Comparison of ENCODE assay signal across 8 cellular contexts in the genomic region with DNA sequence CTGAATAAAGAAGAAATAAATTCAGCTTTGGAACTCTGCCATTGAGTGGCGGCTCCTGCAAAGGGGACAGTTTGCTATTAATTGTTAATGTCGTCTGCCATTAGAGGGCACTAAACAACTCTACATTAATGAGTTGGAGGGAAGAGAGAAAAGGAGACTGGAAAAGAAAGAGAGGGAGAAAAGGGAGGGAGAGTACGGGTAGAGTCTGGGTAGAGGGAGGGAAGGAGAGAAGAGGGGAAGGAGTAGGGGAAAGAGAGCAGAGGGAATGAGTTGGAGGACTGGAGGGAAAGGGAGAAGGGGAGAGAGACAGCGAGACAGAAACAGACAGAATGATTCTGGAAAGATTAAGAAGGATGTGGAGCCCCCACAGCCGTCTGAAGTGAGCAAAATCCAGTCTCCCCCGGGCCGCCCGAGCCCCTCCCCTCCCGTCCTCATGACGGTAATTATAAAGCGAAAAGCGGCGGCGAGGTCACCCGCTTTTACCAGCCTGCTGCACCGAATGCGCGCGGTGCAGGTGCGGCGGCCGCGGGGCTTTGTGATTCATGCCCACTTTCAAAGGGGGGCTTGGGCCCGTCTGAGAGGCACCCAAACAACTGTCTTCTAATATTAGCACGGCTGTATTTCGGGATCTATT. TPM values are rescaled to one million over a fixed set of nuclear protein-coding genes. Genes with fewer than 3 reads are reported as not detected.
DNase-seq lines count a peak whose midpoint lies in the region; ATAC-seq, FAIRE-seq and TF ChIP-seq lines count a peak whose summit lies in the region.

No MANE protein-coding gene starts in this region.

- no peaks in the 10 kb centered on the region for H3K9me3 Mint-ChIP-seq in stimulated activated naive CD8-positive, alpha-beta T cell treated with anti-CD3 and anti-CD28 coated beads, Interleukin-15, Interleukin-2, amounts not matched to agents 100 ng/mL and 50 ng/mL, for 24 hours

- H2AFZ ChIP-seq in IMR-90 (replicated peaks; ENCODE audit: low read length, poor library complexity) = peak overlapping the region; percentile 86

- H3K9ac ChIP-seq in IMR-90 (ENCODE audit: low read depth, low read length) = peak overlapping the region; percentile 93
- H3K9ac ChIP-seq in kidney (ENCODE audit: low read length in 2 of 2) = no peak overlapping the region

- FAIRE-seq in RCC 7860 (lab: Jason Lieb, UNC) (no peak), kidney (lab: Jason Lieb, UNC) (no peak)

- H3K27me3 Mint-ChIP-seq in stimulated activated naive CD8-positive, alpha-beta T cell treated with anti-CD3 and anti-CD28 coated beads, Interleukin-15, Interleukin-2, amounts not matched to agents 100 ng/mL and 50 ng/mL, for 24 hours = peaks cover 78% of the 10 kb centered on the region

- TF ChIP-seq CTCF in IMR-90 (conservative IDR thresholded peaks at IDR 0.05; ENCODE audit: low read depth, low read length) (peak; percentile 64), kidney (IDR thresholded peaks at IDR 0.05; ENCODE audit: borderline replicate concordance, extremely low read depth, insufficient read depth) (peak; percentile 48)

- no peaks in the 10 kb centered on the region for H3K36me3 Mint-ChIP-seq in stimulated activated naive CD8-positive, alpha-beta T cell treated with anti-CD3 and anti-CD28 coated beads, Interleukin-15, Interleukin-2, amounts not matched to agents 100 ng/mL and 50 ng/mL, for 24 hours (ENCODE audit: low read depth)

- intact Hi-C loops in IMR-90 (cut with micrococcal nuclease) (loop anchor here (1.0 to 5.0 kb wide), 7 partner anchors 48 to 608 kb away; no protein-coding TSS in a partner anchor), kidney (cut with DNase I) (loop anchor here (5.0 kb wide), 1 partner anchor 744 kb away; no protein-coding TSS in a partner anchor)

- H3K79me1 ChIP-seq in IMR-90 (ENCODE audit: low read depth in 1 of 2, low read length in 2 of 2) = peaks cover 4 to 22% of the 10 kb centered on the region in 2 experiments

- H3K4me1 Mint-ChIP-seq in stimulated activated naive CD8-positive, alpha-beta T cell treated with anti-CD3 and anti-CD28 coated beads, Interleukin-15, Interleukin-2, amounts not matched to agents 100 ng/mL and 50 ng/mL, for 24 hours (ENCODE audit: low read depth) = peaks cover 34% of the 10 kb centered on the region

- no peaks in the 10 kb centered on the region for H3K9me3 ChIP-seq in IMR-90 (ENCODE audit: control insufficient read depth, insufficient read depth, low read length)
- no peaks in the 10 kb centered on the region for H3K9me3 ChIP-seq in kidney (ENCODE audit: control insufficient read depth in 1 of 2, low read length in 2 of 2)

- peak overlapping the region; percentile 71; the same call in 1 of the 2 replicates for H3K23ac ChIP-seq in IMR-90 (ENCODE audit: low read depth, low read length)

- no peak for TF ChIP-seq POLR2A in IMR-90 (IDR thresholded peaks at IDR 0.05; ENCODE audit: low read depth, low read length)

- H2BK5ac ChIP-seq in IMR-90 (ENCODE audit: low read depth, low read length, poor library complexity, severe bottlenecking) = peak overlapping the region; percentile 21

- WGBS in IMR-90 (ENCODE audit: extremely low coverage in 2 of 2, insufficient read length in 1 of 2), 2 experiments = 0% methylated on average over 10 of the region's 26 CpGs; no CpG with 5 or more reads in 1 of the 2 experiments

- no TSS peak for BruUV-seq in IMR-90 (replicated peaks; lab: Mats Ljungman, UMichigan)

- peak overlapping the region; percentile 90 for H3K4me3 Mint-ChIP-seq in stimulated activated naive CD8-positive, alpha-beta T cell treated with anti-CD3 and anti-CD28 coated beads, Interleukin-15, Interleukin-2, amounts not matched to agents 100 ng/mL and 50 ng/mL, for 24 hours

- H3K18ac ChIP-seq in IMR-90 (ENCODE audit: low read depth, low read length) = peak overlapping the region; percentile 63; the same call in 1 of the 2 replicates

- CTCF ChIA-PET in IMR-90 (lab: Yijun Ruan, JAX) = interaction anchor here (0.5 to 0.7 kb wide), 2 partner anchors 11 to 363 kb away, joined by 3 read pairs; no protein-coding TSS in a partner anchor

- H3K27me3 ChIP-seq in IMR-90 (ENCODE audit: control insufficient read depth, insufficient read depth, low read length) = no peaks in the 10 kb centered on the region

- H2AK5ac ChIP-seq in IMR-90 (ENCODE audit: low read depth, low read length) = no peak overlapping the region

- peak; percentile 57 for DNase-seq in activated CD8-positive, alpha-beta memory T cell treated with anti-CD3 and anti-CD28 coated beads, Interleukin-2, amount 50 U/mL, for 48 hours
- DNase-seq in activated CD8-positive, alpha-beta memory T cell treated with anti-CD3 and anti-CD28 coated beads, Interleukin-2, amount 50 U/mL, for 4 hours = no peak
- DNase-seq in IMR-90 = peak; percentile 63
- DNase-seq in RCC 7860 (ENCODE audit: low spot score) = peak; percentile 10
- peak; percentile 36 for DNase-seq in cerebellum (ENCODE audit: low spot score)
- DNase-seq in kidney = peak; percentile 75

- H2BK20ac ChIP-seq in IMR-90 (ENCODE audit: low read depth, low read length) = peak overlapping the region; percentile 83; the same call in 1 of the 2 replicates

- ATAC-seq in IMR-90 (ENCODE audit: low read depth) = 0 out of 2 replicates have a peak, but pooled peaks have one; percentile 2
- ATAC-seq in HG03521 (IDR thresholded peaks at IDR 0.05; ENCODE audit: unreplicated experiment) = no peak

- peaks cover 11% of the 10 kb centered on the region; the same call in 1 of the 2 replicates for H4K20me1 ChIP-seq in IMR-90 (ENCODE audit: insufficient read depth, low read length)

- H4K5ac ChIP-seq in IMR-90 (ENCODE audit: low read depth, low read length) = no peak overlapping the region

- H3K4me1 ChIP-seq in IMR-90 (ENCODE audit: control insufficient read depth, insufficient read depth, low read length) (peaks cover 8% of the 10 kb centered on the region), kidney (ENCODE audit: control insufficient read depth in 1 of 2, insufficient read depth in 1 of 2, low read depth in 1 of 2, low read length in 2 of 2) (peaks cover 0 to 10% of the 10 kb centered on the region in 2 donors)

- H3K36me3 ChIP-seq in IMR-90 (ENCODE audit: control insufficient read depth, insufficient read depth, low read length) (peaks cover 9% of the 10 kb centered on the region), kidney (ENCODE audit: control insufficient read depth in 1 of 2, insufficient read depth in 2 of 2, low read length in 2 of 2) (no peaks in the 10 kb centered on the region)

- peak overlapping the region; percentile 96 for H3K4me2 ChIP-seq in IMR-90 (ENCODE audit: low read depth, low read length)

- H3K14ac ChIP-seq in IMR-90 (replicated peaks; ENCODE audit: low read depth, low read length) = peak overlapping the region; percentile 70; the same call in 1 of the 2 replicates

- peak overlapping the region; percentile 22 to 67; a peak in 3 of 4 replicates for H4K8ac ChIP-seq in IMR-90 (ENCODE audit: low read depth in 2 of 2, low read length in 2 of 2)

- in situ Hi-C loops in IMR-90 (cut with MboI; ENCODE audit: low sequenced_read_pairs) = loop anchor here (10.0 kb wide), 1 partner anchor 314 kb away; no protein-coding TSS in a partner anchor

- TF ChIP-seq RAD21 in IMR-90 (IDR thresholded peaks at IDR 0.05; ENCODE audit: low read length) = peak; percentile 49

- H3K4ac ChIP-seq in IMR-90 (ENCODE audit: low read depth, low read length) = peak overlapping the region; percentile 51; the same call in 1 of the 2 replicates

- H2BK15ac ChIP-seq in IMR-90 (ENCODE audit: low read depth, low read length) = peak overlapping the region; percentile 75; the same call in 1 of the 3 replicates

- no peak overlapping the region for H3K27ac Mint-ChIP-seq in stimulated activated naive CD8-positive, alpha-beta T cell treated with anti-CD3 and anti-CD28 coated beads, Interleukin-15, Interleukin-2, amounts not matched to agents 100 ng/mL and 50 ng/mL, for 24 hours

- peak overlapping the region; percentile 54 for H3K4me3 ChIP-seq in IMR-90 (ENCODE audit: insufficient read depth, low read depth, low read length)
- peak overlapping the region; percentile 64 to 79 for H3K4me3 ChIP-seq in kidney (ENCODE audit: low read length in 2 of 2)

- dilution Hi-C loops in IMR-90 (cut with HindIII; ENCODE audit: low sequenced_read_pairs, unreplicated experiment) = no loop called here

- H3K56ac ChIP-seq in IMR-90 (ENCODE audit: extremely low read depth, insufficient read depth, low read length) = peak overlapping the region; percentile 74; the same call in 1 of the 2 replicates

- peak overlapping the region; percentile 19 for H3K27ac ChIP-seq in IMR-90 (ENCODE audit: insufficient read depth, low read length)
- H3K27ac ChIP-seq in kidney (ENCODE audit: low read depth in 2 of 2, low read length in 2 of 2) = no peak overlapping the region

- peaks cover 6% of the 10 kb centered on the region for H3K9me1 ChIP-seq in IMR-90 (ENCODE audit: insufficient read depth, low read length)

- no peak overlapping the region for H2AK9ac ChIP-seq in IMR-90 (replicated peaks; ENCODE audit: low read depth, low read length, poor library complexity)

- peak overlapping the region; percentile 81 for H2BK120ac ChIP-seq in IMR-90 (ENCODE audit: low read depth, low read length)

- H4K91ac ChIP-seq in IMR-90 (ENCODE audit: insufficient read depth, low read depth, low read length) = peak overlapping the region; percentile 56

- POLR2A ChIA-PET in IMR-90 (lab: Charles Lee; ENCODE audit: unreplicated experiment) = interaction anchor here (0.6 kb wide), 1 partner anchor 13 kb away, joined by 3 read pairs; no protein-coding TSS in a partner anchor

TF ChIP-seq in IMR-90, 13 proteins besides CTCF, POLR2A, EP300 and RAD21:
- TF ChIP-seq USF2 (IDR thresholded peaks at IDR 0.05; ENCODE audit: low read depth, low read length) (no peak), CHD1 (IDR thresholded peaks at IDR 0.05; ENCODE audit: low read depth, low read length) (no peak), NFE2L2 (IDR thresholded peaks at IDR 0.05; ENCODE audit: low read depth, low read length) (no peak), SMC3 (IDR thresholded peaks at IDR 0.05; ENCODE audit: low read depth, low read length) (peak; percentile 39; the same call in 1 of the 2 replicates), MAZ (IDR thresholded peaks at IDR 0.05; ENCODE audit: borderline replicate concordance, low read depth, low read length) (0 out of 2 replicates have a peak, but pooled peaks have one; percentile 27)
TF ChIP-seq in IMR-90: peak in this region for 2.

RNA-seq across cellular contexts. Expression of gene FST, which starts 1.9 kb away (rescaled TPM):
- total RNA-seq in IMR-90 (2012; rRNA removed) = 141 and 187 TPM in 2 replicates
- polyA plus RNA-seq in IMR-90 (2012; rRNA removed) = 195 and 238 TPM in 2 replicates
- polyA plus RNA-seq in IMR-90 (2012; cell fraction: cytosol; rRNA removed) = 61.8 and 174 TPM in 2 replicates
- 146 and 220 TPM in 2 replicates for polyA plus RNA-seq in IMR-90 (2012; cell fraction: nucleus; rRNA removed; ENCODE audit: low replicate concordance)
- total RNA-seq in cerebellum = 12.4 TPM
- total RNA-seq in kidney = 2.7 TPM
- polyA plus RNA-seq in kidney (ENCODE audit: insufficient read depth, low read depth, low replicate concordance) = 0.45 TPM

Comparison
In these comparisons a context has a peak if more than half of its experiments do, and no peak if none do; other contexts are left out.
1. RNA of gene FST, which starts 1.9 kb away (total RNA-seq): 141 to 187 TPM in IMR-90; 12.4 TPM in cerebellum (single experiment) and 2.7 TPM in kidney (single experiment); every median in the first group is over 10 times any median in the second.